In genomic region chr5:54867310-54867944, GRCh38 we compare ENCODE assay signal across 8 cellular contexts.
A peak's percentile ranks its signal among the peaks of the same experiment; 100 is the strongest.
DNase-seq lines count a peak whose midpoint lies in the region; ATAC-seq and TF ChIP-seq lines count a peak whose summit lies in the region.

No MANE protein-coding gene starts in this region.

- peak; percentile 23 for DNase-seq in DMS79 treated with DMSO at 0.1 percent for 48 hours (lab: John Stamatoyannopoulos, UW)
- no peak for DNase-seq in DMS79 (lab: John Stamatoyannopoulos, UW)
- DNase-seq in SW480 (ENCODE audit: low spot score): peak; percentile 59
- DNase-seq in fibroblast of peridontal ligament (ENCODE audit: extremely low read depth): peak; percentile 90
- no peak for DNase-seq in ovary
- DNase-seq in activated CD4-positive, CD25-positive, alpha-beta regulatory T cell (lab: John Stamatoyannopoulos, UW): no peak

- intact Hi-C loops in ovary (cut with DNase I): no loop called here

- no peaks in the 10 kb centered on the region for H3K36me3 ChIP-seq in ovary

- peak; percentile 70 for TF ChIP-seq CTCF in LNCAP (IDR thresholded peaks at IDR 0.05)
- TF ChIP-seq CTCF in ovary (IDR thresholded peaks at IDR 0.05): peak; percentile 35 to 52 (median 51)

- H3K27ac ChIP-seq in ovary: no peak overlapping the region

- peaks cover 2% of the 10 kb centered on the region for H3K4me1 ChIP-seq in ovary (ENCODE audit: insufficient read depth)

- ATAC-seq in HG03139 (IDR thresholded peaks at IDR 0.05; ENCODE audit: unreplicated experiment): no peak

- no peak overlapping the region for H3K4me3 ChIP-seq in ovary

- no peaks in the 10 kb centered on the region for H3K27me3 ChIP-seq in ovary

- H3K9me3 ChIP-seq in ovary: no peaks in the 10 kb centered on the region

- WGBS in ovary, 3 donors: 17 to 18% (median 18%) methylated on average over 7 of the region's 7 CpGs

- no peak for TF ChIP-seq POLR2A in ovary (IDR thresholded peaks at IDR 0.05)

- TF ChIP-seq EP300 in ovary (IDR thresholded peaks at IDR 0.05): no peak

Comparison
In these comparisons a context has a peak if more than half of its experiments do, and no peak if none do; other contexts are left out.
1. DNase-seq: peak in DMS79 treated with DMSO at 0.1 percent for 48 hours (single experiment), SW480 (single experiment) and fibroblast of peridontal ligament (single experiment); none in DMS79 (single experiment), ovary (0 of 5) and activated CD4-positive, CD25-positive, alpha-beta regulatory T cell (0 of 4).